15 cellular contexts compared by ENCODE assay signal in the genomic region with DNA sequence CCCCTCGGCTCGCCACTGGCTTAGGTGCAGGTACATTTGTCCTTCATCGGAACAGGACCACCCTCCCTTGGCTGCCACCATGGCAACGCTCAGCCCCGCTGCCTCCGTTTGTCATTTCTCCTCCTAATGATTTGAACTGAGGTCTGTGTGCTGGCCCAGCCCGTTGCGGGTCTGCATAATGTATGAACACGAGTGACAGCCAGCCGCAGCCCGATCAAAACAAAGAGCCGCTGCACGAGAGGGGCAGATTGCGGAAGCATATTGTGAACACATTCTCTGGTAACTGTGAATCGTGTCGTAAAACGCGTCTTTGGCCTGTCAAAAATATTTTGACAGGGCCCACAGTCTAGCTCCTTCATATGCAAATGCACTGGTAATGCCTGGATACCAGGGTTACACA.
"Had no signal": no experiment of that assay in that cellular context is flagged by ENCODE, and none has a peak within 500 bp of the region (broad histone marks: within the 10 kb centered on the region; RNA-seq: fewer than 3 reads in every experiment).

No MANE protein-coding gene starts in this region.

- H3K9me3 ChIP-seq: adrenal gland, lower lobe of right lung, tibial artery had no signal

- H3K4me1 ChIP-seq: lower lobe of right lung, psoas muscle had no signal

- H3K36me3 ChIP-seq: adrenal gland, lower lobe of right lung, tibial artery had no signal

- H3K4me3 ChIP-seq: adrenal gland, hepatocyte, lower lobe of right lung, psoas muscle, smooth muscle cell, tibial artery had no signal

- DNase-seq: activated CD4-positive, alpha-beta T cell treated with anti-CD3 and anti-CD28 coated beads, Interleukin-2, amount 50 U/mL, for 4 hours; activated gamma-delta T cell; adrenal gland; dermis blood vessel endothelial cell; effector memory CD8-positive, alpha-beta T cell; left cardiac atrium; lower lobe of right lung; psoas muscle; stimulated activated CD4-positive, alpha-beta T cell treated with anti-CD3 and anti-CD28 coated beads, Interleukin-4, amount 100 ng/mL, for 24 hours; tibial artery had no signal

- ATAC-seq: activated naive CD4-positive, alpha-beta T cell treated with anti-CD3 and anti-CD28 coated beads, Interleukin-2, amount 50 U/mL, for 72 hours; effector memory CD8-positive, alpha-beta T cell; left cardiac atrium; psoas muscle; sciatic nerve; stimulated activated memory B cell treated with anti-CD40 and anti-IgM and Interleukin-4, amounts not matched to agents 10 μg/mL and 1 μg/mL and 100 μg/mL, for 72 hours had no signal

- H3K27ac ChIP-seq: adrenal gland, hepatocyte, lower lobe of right lung, psoas muscle, tibial artery had no signal
